33 cellular contexts compared by ENCODE assay signal in genomic region chr3:156349111-156349510, GRCh38.
"Had no signal": no experiment of that assay in that cellular context is flagged by ENCODE, and none has a peak within 500 bp of the region (broad histone marks: within the 10 kb centered on the region; RNA-seq: fewer than 3 reads in every experiment).

No MANE protein-coding gene starts in this region.

- H3K4me1 Mint-ChIP-seq: activated B cell treated with CpG ODN at 0.5 μM for 24 hours; activated T-helper 17 cell treated with anti-CD3 and anti-CD28 coated beads, Interleukin-2, amount 50 U/mL, for 72 hours; central memory CD8-positive, alpha-beta T cell had no signal

- H3K4me3 ChIP-seq: coronary artery, dorsolateral prefrontal cortex had no signal

- H3K36me3 Mint-ChIP-seq: activated naive CD8-positive, alpha-beta T cell had no signal

- H3K27ac Mint-ChIP-seq: activated B cell treated with CpG ODN at 0.5 μM for 24 hours; activated CD8-positive, alpha-beta T cell treated with anti-CD3 and anti-CD28 coated beads for 36 hours; activated naive CD8-positive, alpha-beta T cell; activated T-helper 17 cell treated with anti-CD3 and anti-CD28 coated beads, Interleukin-2, amount 50 U/mL, for 72 hours; dendritic cell treated with granulocyte-macrophage colony-stimulating factor and Interleukin-4, amounts not matched to agents 40 ng/mL and 50 ng/mL, for 4 days; endodermal cell; T-helper 17 cell; T-helper 2 cell treated with Interferon-gamma antibody and Interleukin-4, amounts not matched to agents 5 μg/mL and 100 μg/mL, for 36 hours had no signal

- H3K4me3 Mint-ChIP-seq: activated B cell treated with CpG ODN at 0.5 μM for 24 hours; activated CD8-positive, alpha-beta T cell treated with anti-CD3 and anti-CD28 coated beads for 36 hours; activated naive CD8-positive, alpha-beta T cell; activated T-cell treated with anti-CD3 and anti-CD28 coated beads, Interleukin-2, amount 50 U/mL, for 4 hours; activated T-helper 17 cell treated with anti-CD3 and anti-CD28 coated beads, Interleukin-2, amount 50 U/mL, for 72 hours; central memory CD8-positive, alpha-beta T cell; dendritic cell treated with granulocyte-macrophage colony-stimulating factor and Interleukin-4, amounts not matched to agents 40 ng/mL and 50 ng/mL, for 4 days; endodermal cell; T-helper 17 cell; T-helper 2 cell treated with Interferon-gamma antibody and Interleukin-4, amounts not matched to agents 5 μg/mL and 100 μg/mL, for 36 hours had no signal

- FAIRE-seq: astrocyte, bronchial epithelial cell, frontal cortex had no signal

- H3K36me3 ChIP-seq: brain microvascular endothelial cell, WERI-Rb-1 had no signal

- ATAC-seq: activated CD4-positive, CD25-positive, alpha-beta regulatory T cell treated with anti-CD3 and anti-CD28 coated beads, Interleukin-2, amount 50 U/mL, for 24 hours; activated CD8-positive, alpha-beta T cell treated with anti-CD3 and anti-CD28 coated beads for 36 hours; activated T-cell treated with anti-CD3 and anti-CD28 coated beads, Interleukin-2, amount 50 U/mL, for 4 hours; activated T-helper 17 cell treated with anti-CD3 and anti-CD28 coated beads, Interleukin-2, amount 50 U/mL, for 72 hours; esophagus mucosa; T-helper 17 cell had no signal

- H3K27ac ChIP-seq: brain microvascular endothelial cell, coronary artery, dorsolateral prefrontal cortex, WERI-Rb-1 had no signal

- H3K27me3 ChIP-seq: brain microvascular endothelial cell, dorsolateral prefrontal cortex had no signal

- DNase-seq: activated B cell treated with CpG ODN at 0.5 μM for 24 hours; activated CD4-positive, alpha-beta T cell treated with anti-CD3 and anti-CD28 coated beads for 48 hours; activated CD4-positive, alpha-beta T cell treated with anti-CD3 and anti-CD28 coated beads, Interleukin-2, amount 50 U/mL, for 1 hour; activated CD4-positive, alpha-beta T cell treated with anti-CD3 and anti-CD28 coated beads, Interleukin-2, amount 50 U/mL, for 48 hours; activated CD8-positive, alpha-beta memory T cell treated with anti-CD3 and anti-CD28 coated beads for 24 hours; activated CD8-positive, alpha-beta T cell treated with anti-CD3 and anti-CD28 coated beads for 36 hours; activated effector memory CD4-positive, alpha-beta T cell treated with Interleukin-2 at 50 U/mL for 16 hours; activated gamma-delta T cell treated with Interleukin-2 at 50 U/mL for 16 hours; activated naive CD4-positive, alpha-beta T cell treated with anti-CD3 and anti-CD28 coated beads, Interleukin-2, amount 50 U/mL, for 16 hours; activated naive CD4-positive, alpha-beta T cell treated with Interleukin-2 at 50 U/mL for 16 hours; activated T-cell treated with anti-CD3 and anti-CD28 coated beads, Interleukin-2, amount 50 U/mL, for 4 hours; amniotic stem cell; anterior cingulate cortex; brain microvascular endothelial cell; dorsolateral prefrontal cortex; effector memory CD4-positive, alpha-beta T cell; endodermal cell; foreskin fibroblast; T-helper 1 cell; T-helper 17 cell; T1000; WERI-Rb-1 had no signal

- H3K9me3 Mint-ChIP-seq: activated B cell treated with CpG ODN at 0.5 μM for 24 hours; activated CD8-positive, alpha-beta T cell treated with anti-CD3 and anti-CD28 coated beads for 36 hours; activated T-cell treated with anti-CD3 and anti-CD28 coated beads, Interleukin-2, amount 50 U/mL, for 4 hours; activated T-helper 17 cell treated with anti-CD3 and anti-CD28 coated beads, Interleukin-2, amount 50 U/mL, for 72 hours; central memory CD8-positive, alpha-beta T cell; dendritic cell treated with granulocyte-macrophage colony-stimulating factor and Interleukin-4, amounts not matched to agents 40 ng/mL and 50 ng/mL, for 4 days; endodermal cell; T-helper 2 cell treated with Interferon-gamma antibody and Interleukin-4, amounts not matched to agents 5 μg/mL and 100 μg/mL, for 36 hours had no signal
